9 cellular contexts compared by ENCODE assay signal in the genomic region with DNA sequence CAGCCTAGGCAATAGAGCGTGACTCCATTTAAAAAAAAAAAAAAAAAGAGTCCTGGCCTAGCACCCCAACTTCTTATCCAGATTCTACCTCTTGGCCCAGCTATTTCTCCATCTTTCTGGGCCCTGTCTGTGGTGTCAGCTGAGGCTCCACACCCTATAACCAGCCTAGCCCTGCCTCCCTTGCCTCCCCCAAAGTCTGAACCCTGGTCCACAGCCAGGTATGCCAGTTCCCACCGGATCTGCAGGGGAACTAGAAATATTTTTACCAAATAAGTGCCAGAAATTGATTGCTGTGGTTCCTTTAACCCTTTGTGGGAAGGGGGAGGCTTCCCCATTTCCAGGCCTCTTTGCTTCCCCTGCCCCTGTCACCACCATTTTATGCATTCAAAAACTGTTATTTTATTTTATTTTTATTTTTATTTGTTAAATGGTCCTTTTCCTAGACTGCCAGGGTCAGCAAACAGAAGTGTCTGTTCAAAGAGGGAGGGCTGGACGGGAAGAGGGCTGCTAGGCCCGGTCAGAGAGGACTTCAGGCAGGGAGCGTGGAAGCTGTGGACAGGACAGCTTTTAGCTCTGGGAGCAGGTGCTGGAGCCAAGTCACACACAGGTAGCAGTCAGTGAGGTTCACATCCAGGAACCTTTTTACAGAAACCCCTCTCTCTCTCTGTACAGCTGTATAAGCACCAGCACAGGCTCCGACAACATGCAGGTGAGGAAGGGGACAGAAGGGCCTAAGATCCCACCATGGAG. TPM values are rescaled to one million over a fixed set of nuclear protein-coding genes. Genes with fewer than 3 reads are reported as not detected.
A peak's percentile ranks its signal among the peaks of the same experiment; 100 is the strongest.
DNase-seq lines count a peak whose midpoint lies in the region; ATAC-seq and TF ChIP-seq lines count a peak whose summit lies in the region.
"Had no signal": no experiment of that assay in that cellular context is flagged by ENCODE, and none has a peak within 500 bp of the region (broad histone marks: within the 10 kb centered on the region; RNA-seq: fewer than 3 reads in every experiment).

No MANE protein-coding gene starts in this region.

- H3K9me2 ChIP-seq in hepatocyte (replicated peaks; ENCODE audit: insufficient read depth) = no peaks in the 10 kb centered on the region

- no peak for DNase-seq in hepatocyte (ENCODE audit: low spot score)
- no peak for DNase-seq in cerebellar nuclear complex (lab: John Stamatoyannopoulos, UW)
- no peak for DNase-seq in 8988T
- no peak for DNase-seq in NCI-H2171 treated with DMSO at 0.1 percent for 48 hours (lab: John Stamatoyannopoulos, UW)
- no peak for DNase-seq in NCI-H2081 treated with DMSO at 0.1 percent for 48 hours (lab: John Stamatoyannopoulos, UW)
- DNase-seq: activated T-cell treated with anti-CD3 and anti-CD28 coated beads, Interleukin-2, amount 50 U/mL, for 4 hours had no signal

- H3K79me2 ChIP-seq in hepatocyte = no peaks in the 10 kb centered on the region

- H3K27ac ChIP-seq in C4-2B = peak overlapping the region; percentile 82
- peak overlapping the region; percentile 85 for H3K27ac ChIP-seq in hepatocyte

- no peaks in the 10 kb centered on the region for H3K9me3 ChIP-seq in hepatocyte (ENCODE audit: low read depth)

- H3K36me3 ChIP-seq in hepatocyte (replicated peaks; ENCODE audit: insufficient read depth, low read depth) = no peaks in the 10 kb centered on the region

- peaks cover 21% of the 10 kb centered on the region for H3K4me1 ChIP-seq in hepatocyte (ENCODE audit: insufficient read depth)

- no peaks in the 10 kb centered on the region for H4K20me1 ChIP-seq in hepatocyte (ENCODE audit: insufficient read depth, poor library complexity, severe bottlenecking)

- H3K27me3 ChIP-seq in hepatocyte = no peaks in the 10 kb centered on the region

- H3K4me3 ChIP-seq in hepatocyte = no peak overlapping the region

- peak overlapping the region; percentile 31 for H3K4me2 ChIP-seq in hepatocyte

- H2AFZ ChIP-seq in hepatocyte = no peak overlapping the region

- ATAC-seq in GM19438 (IDR thresholded peaks at IDR 0.05; ENCODE audit: low read depth, unreplicated experiment) (peak; percentile 27), HG03439 (IDR thresholded peaks at IDR 0.05; ENCODE audit: unreplicated experiment) (peak; percentile 6)
- ATAC-seq: activated T-cell treated with anti-CD3 and anti-CD28 coated beads, Interleukin-2, amount 50 U/mL, for 4 hours had no signal

- 81% methylated on average over 6 of the region's 6 CpGs for WGBS in hepatocyte (ENCODE audit: low lambda C conversion rate, missing lambda C conversion rate)

- no peak for TF ChIP-seq CTCF in C4-2B (conservative IDR thresholded peaks at IDR 0.05)
- no peak for TF ChIP-seq CTCF in hepatocyte (IDR thresholded peaks at IDR 0.05; ENCODE audit: poor library complexity)

RNA-seq across cellular contexts. Expression of a gene that starts 23.2 kb away (rescaled TPM):
- 2.9 and 3.6 TPM in 2 replicates for total RNA-seq in hepatocyte
- 3.1 and 4.9 TPM in 2 replicates for polyA plus RNA-seq in hepatocyte
